ENCODE assay signal across 8 cellular contexts in the genomic region with DNA sequence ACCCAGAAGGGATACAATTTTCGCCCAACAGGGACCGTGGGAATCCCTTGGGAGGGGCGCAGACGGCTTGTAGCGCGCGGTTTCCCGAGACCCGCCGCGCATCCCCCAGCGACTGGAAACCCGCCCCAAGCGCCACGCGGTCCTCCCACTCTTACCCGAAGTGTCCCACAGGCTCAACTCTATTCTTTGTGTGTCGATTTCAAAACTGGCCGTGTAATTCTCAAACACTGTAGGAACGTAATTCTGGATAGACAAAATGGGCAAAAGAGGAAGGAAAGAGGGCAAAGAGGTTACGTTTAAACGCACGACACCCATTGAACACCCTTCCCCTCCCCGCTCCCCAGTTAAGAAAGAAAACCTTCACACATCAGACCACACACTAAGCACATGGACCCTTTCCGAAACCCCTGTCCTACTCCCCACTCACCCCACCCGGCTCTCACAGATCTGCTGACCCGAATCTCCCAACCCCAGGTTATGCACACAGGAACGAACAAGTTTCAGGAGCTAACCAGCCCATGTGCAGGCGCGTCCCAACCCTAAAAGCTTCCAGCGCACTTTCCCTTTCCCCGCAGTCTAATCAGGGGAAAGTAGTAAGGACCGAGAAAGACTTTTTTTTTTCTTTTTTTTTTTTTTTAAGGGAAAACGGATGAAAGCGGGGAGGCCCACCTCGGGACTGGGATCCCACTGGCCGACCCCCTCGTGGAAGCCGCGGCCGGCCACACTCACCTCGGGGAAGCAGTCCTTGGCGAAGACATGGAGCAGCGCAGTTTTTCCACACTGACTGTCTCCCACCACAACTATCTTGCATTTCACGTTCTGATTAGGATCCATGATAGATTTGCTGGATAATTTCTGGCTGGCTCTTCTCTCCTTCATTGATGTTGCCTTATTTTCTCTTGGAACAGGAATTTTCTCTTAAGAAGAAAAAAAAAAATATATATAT. TPM values are rescaled to one million over a fixed set of nuclear protein-coding genes. Genes with fewer than 3 reads are reported as not detected.
DNase-seq lines count a peak whose midpoint lies in the region; ATAC-seq, FAIRE-seq and TF ChIP-seq lines count a peak whose summit lies in the region.

No MANE protein-coding gene starts in this region.

- no peaks in the 10 kb centered on the region for H3K9me3 ChIP-seq in NT2/D1 (ENCODE audit: insufficient read depth, low read length)
- no peaks in the 10 kb centered on the region for H3K9me3 ChIP-seq in endothelial cell of umbilical vein (replicated peaks; ENCODE audit: control insufficient read depth, insufficient read depth, low read length)
- no peaks in the 10 kb centered on the region for H3K9me3 ChIP-seq in muscle layer of colon (ENCODE audit: low read length)

- no peak for TF ChIP-seq CTCF in endothelial cell of umbilical vein (IDR thresholded peaks at IDR 0.05; ENCODE audit: extremely low read depth in 1 of 2, insufficient read depth in 1 of 2, low read depth in 1 of 2, low read length in 2 of 2)

- POLR2A ChIA-PET in endothelial cell of umbilical vein (lab: Charles Lee) = interaction anchor here (0.7 to 2.4 kb wide), 12 partner anchors 10 to 899 kb away, joined by 3 to 15 read pairs (median 4); a partner anchor contains a TSS

- H3K27ac ChIP-seq in endothelial cell of umbilical vein (ENCODE audit: insufficient read depth, low read depth, low read length) (peak overlapping the region; percentile 85), muscle layer of colon (ENCODE audit: low read depth, low read length) (peak overlapping the region; percentile 97)

- peaks cover 7% of the 10 kb centered on the region for H4K20me1 ChIP-seq in endothelial cell of umbilical vein (replicated peaks; ENCODE audit: control insufficient read depth, extremely low read depth, insufficient read depth, low read length)

- H3K4me3 ChIP-seq in NT2/D1 (ENCODE audit: insufficient read length, low read depth) (peak overlapping the region; percentile 83), endothelial cell of umbilical vein (replicated peaks in 1 of 3; ENCODE audit: insufficient read depth in 1 of 3, low read depth in 1 of 3, low read length in 3 of 3) (peak overlapping the region; percentile 87 to 97 (median 95)), muscle layer of colon (ENCODE audit: low read depth in 1 of 2, low read length in 2 of 2) (peak overlapping the region; percentile 67 to 87)

- BruUV-seq in endothelial cell of umbilical vein (replicated peaks; lab: Mats Ljungman, UMichigan) = TSS peak; percentile 68

- ATAC-seq in HG02981 (IDR thresholded peaks at IDR 0.05; ENCODE audit: unreplicated experiment) = no peak
- ATAC-seq in HG03521 (IDR thresholded peaks at IDR 0.05; ENCODE audit: unreplicated experiment) = no peak
- no peak for ATAC-seq in GM21526 (IDR thresholded peaks at IDR 0.05; ENCODE audit: low FRiP score, unreplicated experiment)

- DNase-seq in NCI-H2029 treated with DMSO at 0.1 percent for 48 hours (lab: John Stamatoyannopoulos, UW) (peak; percentile 16), NCI-H2029 (lab: John Stamatoyannopoulos, UW) (no peak), NT2/D1 (ENCODE audit: low read depth, low spot score) (no peak), endothelial cell of umbilical vein (ENCODE audit: low read depth, low spot score) (peak; percentile 43)

- CTCF ChIA-PET in endothelial cell of umbilical vein (lab: Charles Lee) = interaction anchor here (0.7 to 3.3 kb wide), 5 partner anchors 62 to 752 kb away, joined by 3 to 21 read pairs (median 4); no protein-coding TSS in a partner anchor

- H3K27me3 ChIP-seq in NT2/D1 (ENCODE audit: insufficient read depth, insufficient read length) (peaks cover 8% of the 10 kb centered on the region), endothelial cell of umbilical vein (ENCODE audit: control insufficient read depth in 2 of 2, insufficient read depth in 2 of 2, low read length in 2 of 2) (no peaks in the 10 kb centered on the region), muscle layer of colon (ENCODE audit: control insufficient read depth in 1 of 2, insufficient read depth in 2 of 2, low read length in 2 of 2) (no peaks in the 10 kb centered on the region)

- TF ChIP-seq POLR2A in endothelial cell of umbilical vein (IDR thresholded peaks at IDR 0.05; ENCODE audit: low read depth, low read length) = peak; percentile 3

- peak overlapping the region; percentile 4 for H3K4me2 ChIP-seq in endothelial cell of umbilical vein (ENCODE audit: insufficient read depth, low read length)

- H3K9ac ChIP-seq in NT2/D1 (ENCODE audit: insufficient read length, low read depth) (peak overlapping the region; percentile 92), endothelial cell of umbilical vein (replicated peaks; ENCODE audit: extremely low read depth, insufficient read depth, low read length) (peak overlapping the region; percentile 99), muscle layer of colon (ENCODE audit: low read length) (peak overlapping the region; percentile 71)

- H3K9me1 ChIP-seq in endothelial cell of umbilical vein (replicated peaks; ENCODE audit: control insufficient read depth, extremely low read depth, insufficient read depth, low read length) = no peaks in the 10 kb centered on the region

- peaks cover 37% of the 10 kb centered on the region for H3K36me3 ChIP-seq in NT2/D1 (ENCODE audit: insufficient read depth, insufficient read length, low read length)
- peaks cover 0 to 5% of the 10 kb centered on the region in 2 experiments for H3K36me3 ChIP-seq in endothelial cell of umbilical vein (ENCODE audit: control insufficient read depth in 2 of 2, extremely low read depth in 1 of 2, insufficient read depth in 2 of 2, low read length in 2 of 2)
- H3K36me3 ChIP-seq in muscle layer of colon (ENCODE audit: insufficient read depth, low read length) = no peaks in the 10 kb centered on the region

- H3K4me1 ChIP-seq in NT2/D1 (ENCODE audit: insufficient read depth, insufficient read length) = no peaks in the 10 kb centered on the region
- H3K4me1 ChIP-seq in endothelial cell of umbilical vein (ENCODE audit: control insufficient read depth, extremely low read depth, insufficient read depth, low read length) = peaks cover 33% of the 10 kb centered on the region
- peaks cover 28% of the 10 kb centered on the region for H3K4me1 ChIP-seq in muscle layer of colon (ENCODE audit: insufficient read depth, low read length)

- H2AFZ ChIP-seq in endothelial cell of umbilical vein (ENCODE audit: low read depth, low read length) = no peak overlapping the region

- intact Hi-C loops in endothelial cell of umbilical vein (cut with micrococcal nuclease) = loop anchor here (1.0 to 10.0 kb wide), 21 partner anchors 62 to 900 kb away; a partner anchor contains a TSS

- peaks cover 55% of the 10 kb centered on the region for H3K79me2 ChIP-seq in endothelial cell of umbilical vein (ENCODE audit: control insufficient read depth, insufficient read depth, low read length)

- dilution Hi-C loops in endothelial cell of umbilical vein (cut with MboI; ENCODE audit: extremely low pct_ligation_motif_present, low sequenced_read_pairs) = loop anchor here (25.0 kb wide), 1 partner anchor 350 kb away; no protein-coding TSS in a partner anchor

- FAIRE-seq in endothelial cell of umbilical vein (lab: Jason Lieb, UNC) = no peak

TF ChIP-seq in endothelial cell of umbilical vein, 7 proteins besides CTCF, POLR2A, EP300 and RAD21:
- TF ChIP-seq MYC (IDR thresholded peaks at IDR 0.05; ENCODE audit: low read depth, low read length) = no peak
- TF ChIP-seq EZH2 (IDR thresholded peaks at IDR 0.05; ENCODE audit: borderline replicate concordance, low read depth, low read length, severe bottlenecking) = no peak
- TF ChIP-seq JUN (IDR thresholded peaks at IDR 0.05; ENCODE audit: borderline replicate concordance, insufficient read depth, insufficient read length, low read depth) = no peak
- TF ChIP-seq FOS (IDR thresholded peaks at IDR 0.05; ENCODE audit: borderline replicate concordance, insufficient read depth, low read length) = no peak
- TF ChIP-seq POLR2AphosphoS5 (IDR thresholded peaks at IDR 0.05; ENCODE audit: insufficient read depth, low read depth, low read length) = no peak
- TF ChIP-seq GATA2 (IDR thresholded peaks at IDR 0.05; ENCODE audit: insufficient read depth, insufficient read length, low read depth, low read length) = no peak
- TF ChIP-seq, protein P1, sequence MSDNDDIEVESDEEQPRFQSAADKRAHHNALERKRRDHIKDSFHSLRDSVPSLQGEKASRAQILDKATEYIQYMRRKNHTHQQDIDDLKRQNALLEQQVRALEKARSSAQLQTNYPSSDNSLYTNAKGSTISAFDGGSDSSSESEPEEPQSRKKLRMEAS (IDR thresholded peaks at IDR 0.05; ENCODE audit: insufficient read depth, insufficient read length) = no peak

RNA-seq across cellular contexts. Expression of a gene that starts 0.7 kb away (rescaled TPM):
- total RNA-seq in endothelial cell of umbilical vein = 132 and 158 TPM in 2 replicates
- polyA plus RNA-seq in endothelial cell of umbilical vein = 53.3 and 57.1 TPM in 2 replicates
- polyA plus RNA-seq in endothelial cell of umbilical vein (2011; cell fraction: cytosol; rRNA removed) = 107 and 123 TPM in 2 replicates
- 175 and 179 TPM in 2 replicates for polyA plus RNA-seq in endothelial cell of umbilical vein (2011; cell fraction: nucleus; rRNA removed)
- polyA plus RNA-seq in endothelial cell of umbilical vein (2012) = 190 and 258 TPM in 2 replicates
- 260 and 272 TPM in 2 replicates for polyA minus RNA-seq in endothelial cell of umbilical vein
- 15.0 TPM for polyA minus RNA-seq in endothelial cell of umbilical vein (2011; cell fraction: cytosol; rRNA and poly(A)+ RNA removed)
- 211 and 223 TPM in 2 replicates for polyA minus RNA-seq in endothelial cell of umbilical vein (2011; cell fraction: nucleus; rRNA and poly(A)+ RNA removed)

Comparison
In these comparisons a context has a peak if more than half of its experiments do, and no peak if none do; other contexts are left out.
1. DNase-seq: peak in NCI-H2029 treated with DMSO at 0.1 percent for 48 hours (single experiment) and endothelial cell of umbilical vein (single experiment); none in NCI-H2029 (single experiment) and NT2/D1 (single experiment).
2. Peak in every context shown above with its lines, with median percentiles within 50 percentile points of each other: H3K4me3 ChIP-seq and H3K9ac ChIP-seq.